15 cellular contexts compared by ENCODE assay signal in the genomic region with DNA sequence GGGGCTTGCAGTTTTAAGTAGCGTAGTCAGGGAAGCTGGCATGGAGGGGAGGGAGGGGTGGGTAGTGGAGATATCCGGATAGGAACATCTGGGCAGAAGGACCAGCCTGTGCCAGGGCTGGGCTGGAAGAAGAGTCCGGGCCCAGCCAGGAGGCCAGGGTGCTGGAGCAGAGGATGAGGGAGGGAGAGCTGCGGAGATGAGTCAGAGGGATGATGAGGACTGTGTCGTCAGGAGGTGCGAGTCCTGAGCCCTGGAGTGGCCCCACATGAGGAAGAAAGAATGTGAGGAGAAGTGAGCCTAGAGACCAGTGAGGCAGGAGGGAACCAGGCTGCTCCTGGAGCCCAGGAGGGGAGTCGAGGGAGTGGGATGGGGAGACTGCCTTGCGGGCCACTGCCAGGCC.
DNase-seq lines count a peak whose midpoint lies in the region; ATAC-seq and TF ChIP-seq lines count a peak whose summit lies in the region.
"Had no signal": no experiment of that assay in that cellular context is flagged by ENCODE, and none has a peak within 500 bp of the region (broad histone marks: within the 10 kb centered on the region; RNA-seq: fewer than 3 reads in every experiment).

No MANE protein-coding gene starts in this region.

- H3K36me3 ChIP-seq in breast epithelium, result no peaks in the 10 kb centered on the region

- H3K4me1 ChIP-seq in breast epithelium, result peaks cover 0 to under 1% of the 10 kb centered on the region in 2 donors
- H3K4me1 ChIP-seq: parathyroid adenoma had no signal

- H3K9me3 Mint-ChIP-seq in MCF 10A (ENCODE audit: unreplicated experiment), result no peaks in the 10 kb centered on the region

- POLR2A ChIA-PET in MCF 10A (lab: Yijun Ruan, JAX), result interaction anchor here (1.2 kb wide), 1 partner anchor 145 kb away, joined by 6 read pairs; no protein-coding TSS in a partner anchor

- no TSS peak for BruUV-seq in MCF 10A (replicated peaks; lab: Mats Ljungman, UMichigan)

- no peaks in the 10 kb centered on the region for H3K27me3 ChIP-seq in breast epithelium

- TF ChIP-seq CTCF in MCF 10A (IDR thresholded peaks at IDR 0.05; ENCODE audit: unreplicated experiment) (no peak), breast epithelium (IDR thresholded peaks at IDR 0.05) (no peak)

- H3K4me1 Mint-ChIP-seq in MCF 10A (ENCODE audit: insufficient read depth, unreplicated experiment), result peaks cover 46% of the 10 kb centered on the region

- intact Hi-C loops in MCF 10A (cut with micrococcal nuclease) (no loop called here), breast epithelium (cut with DNase I; ENCODE audit: low total_unique reads) (loop anchor here (1.0 kb wide), 1 partner anchor 87 kb away; no protein-coding TSS in a partner anchor)

- peak overlapping the region; percentile 87 for H3K27ac Mint-ChIP-seq in MCF 10A (ENCODE audit: low read depth, unreplicated experiment)

- no peak overlapping the region for H3K4me3 ChIP-seq in breast epithelium

- CTCF ChIA-PET in MCF 10A (lab: Yijun Ruan, JAX), result interaction anchor here (0.7 to 1.2 kb wide), 2 partner anchors 14 to 16 kb away, joined by 3 read pairs; no protein-coding TSS in a partner anchor

- no peak for ATAC-seq in GM18907 (IDR thresholded peaks at IDR 0.05; ENCODE audit: unreplicated experiment)
- no peak for ATAC-seq in GM21367 (IDR thresholded peaks at IDR 0.05; ENCODE audit: unreplicated experiment)
- no peak for ATAC-seq in GM18861 (IDR thresholded peaks at IDR 0.05; ENCODE audit: unreplicated experiment)

- no peak for TF ChIP-seq POLR2A in breast epithelium (IDR thresholded peaks at IDR 0.05)

- H3K36me3 Mint-ChIP-seq in MCF 10A (ENCODE audit: insufficient read depth, unreplicated experiment), result peaks cover 20% of the 10 kb centered on the region

- H3K27ac ChIP-seq in breast epithelium, result no peak overlapping the region
- H3K27ac ChIP-seq: parathyroid adenoma had no signal

- no peaks in the 10 kb centered on the region for H3K27me3 Mint-ChIP-seq in MCF 10A (ENCODE audit: insufficient read depth, unreplicated experiment)

- no peaks in the 10 kb centered on the region for H3K9me3 ChIP-seq in breast epithelium

- peak overlapping the region; percentile 54 for H3K4me3 Mint-ChIP-seq in MCF 10A (ENCODE audit: unreplicated experiment)

- DNase-seq in MCF 10A (ENCODE audit: unreplicated experiment), result peak; percentile 69
- no peak for DNase-seq in breast epithelium (ENCODE audit: low spot score in 2 of 2)
- DNase-seq in amniotic stem cell (lab: John Stamatoyannopoulos, UW), result peak; percentile 42
- DNase-seq in islet precursor cell, result peak; percentile 85
- DNase-seq in epidermal melanocyte (ENCODE audit: insufficient read length, low spot score), result no peak
- DNase-seq: aorta, GDM1, left cardiac atrium, NCI-H1417 treated with DMSO at 0.1 percent for 48 hours, NCI-H774, T-helper 1 cell had no signal

Comparison
In these comparisons a context has a peak if more than half of its experiments do, and no peak if none do; other contexts are left out.
1. DNase-seq: peak in MCF 10A (single experiment), amniotic stem cell (single experiment) and islet precursor cell (single experiment); none in breast epithelium (0 of 2) and epidermal melanocyte (single experiment).